29 cellular contexts compared by ENCODE assay signal in genomic region chr12:18415227-18415626, GRCh38.
"Had no signal": no experiment of that assay in that cellular context is flagged by ENCODE, and none has a peak within 500 bp of the region (broad histone marks: within the 10 kb centered on the region; RNA-seq: fewer than 3 reads in every experiment).

No MANE protein-coding gene starts in this region.

- H3K4me1 Mint-ChIP-seq: activated B cell treated with CpG ODN at 0.5 μM for 24 hours; central memory CD8-positive, alpha-beta T cell; stimulated activated naive B cell treated with anti-CD40 and anti-IgM and Interleukin-4, amounts not matched to agents 10 μg/mL and 1 μg/mL and 100 μg/mL, for 72 hours had no signal

- H3K36me3 ChIP-seq: breast epithelium, colonic mucosa, heart left ventricle, left lung, neutrophil, ovary, sigmoid colon, stomach, thyroid gland, upper lobe of left lung, vagina had no signal

- H3K4me1 ChIP-seq: breast epithelium, colonic mucosa, heart left ventricle, left lung, sigmoid colon, stomach, thyroid gland, upper lobe of left lung had no signal

- H3K9me3 ChIP-seq: breast epithelium, colonic mucosa, heart left ventricle, left lung, mucosa of descending colon, neutrophil, ovary, sigmoid colon, stomach, thyroid gland, upper lobe of left lung, vagina had no signal

- ATAC-seq: activated naive CD4-positive, alpha-beta T cell treated with anti-CD3 and anti-CD28 coated beads, Interleukin-2, amount 50 U/mL, for 72 hours; activated T-cell treated with anti-CD3 and anti-CD28 coated beads, Interleukin-2, amount 50 U/mL, for 72 hours; heart left ventricle; left lung; mucosa of descending colon; natural killer cell treated with Interleukin-12 subunit alpha and Interleukin-12 subunit beta and Interleukin-15 and Interleukin-18, amount 100 ng/mL, for 72 hours; stimulated activated naive B cell treated with anti-CD40 and anti-IgM and Interleukin-4, amounts not matched to agents 10 μg/mL and 1 μg/mL and 100 μg/mL, for 72 hours had no signal

- H3K4me3 ChIP-seq: breast epithelium, colonic mucosa, heart left ventricle, left lung, lung, mucosa of descending colon, ovary, sigmoid colon, stomach, thyroid gland, upper lobe of left lung, vagina had no signal

- H3K36me3 Mint-ChIP-seq: activated naive CD4-positive, alpha-beta T cell treated with anti-CD3 and anti-CD28 coated beads, Interleukin-2, amount 50 U/mL, for 72 hours; natural killer cell treated with Interleukin-12 subunit alpha and Interleukin-12 subunit beta and Interleukin-15 and Interleukin-18, amount 100 ng/mL, for 72 hours; stimulated activated naive B cell treated with anti-CD40 and anti-IgM and Interleukin-4, amounts not matched to agents 10 μg/mL and 1 μg/mL and 100 μg/mL, for 72 hours had no signal

- H3K9me3 Mint-ChIP-seq: stimulated activated naive B cell treated with anti-CD40 and anti-IgM and Interleukin-4, amounts not matched to agents 10 μg/mL and 1 μg/mL and 100 μg/mL, for 72 hours had no signal

- H3K4me3 Mint-ChIP-seq: activated B cell treated with CpG ODN at 0.5 μM for 24 hours; activated T-cell treated with anti-CD3 and anti-CD28 coated beads, Interleukin-2, amount 50 U/mL, for 72 hours; central memory CD8-positive, alpha-beta T cell; natural killer cell treated with Interleukin-12 subunit alpha and Interleukin-12 subunit beta and Interleukin-15 and Interleukin-18, amount 100 ng/mL, for 72 hours; stimulated activated naive B cell treated with anti-CD40 and anti-IgM and Interleukin-4, amounts not matched to agents 10 μg/mL and 1 μg/mL and 100 μg/mL, for 72 hours; T-helper 2 cell treated with Interferon-gamma antibody and Interleukin-4, amounts not matched to agents 5 μg/mL and 100 μg/mL, for 36 hours had no signal

- H3K27me3 ChIP-seq: breast epithelium, colonic mucosa, heart left ventricle, left lung, neutrophil, ovary, sigmoid colon, stomach, thyroid gland, upper lobe of left lung, vagina had no signal

- H3K27me3 Mint-ChIP-seq: activated B cell treated with CpG ODN at 0.5 μM for 24 hours; central memory CD8-positive, alpha-beta T cell; natural killer cell treated with Interleukin-12 subunit alpha and Interleukin-12 subunit beta and Interleukin-15 and Interleukin-18, amount 100 ng/mL, for 72 hours; progenitor cell of endocrine pancreas; stimulated activated naive B cell treated with anti-CD40 and anti-IgM and Interleukin-4, amounts not matched to agents 10 μg/mL and 1 μg/mL and 100 μg/mL, for 72 hours had no signal

- H3K27ac Mint-ChIP-seq: activated B cell treated with CpG ODN at 0.5 μM for 24 hours; activated naive CD4-positive, alpha-beta T cell treated with anti-CD3 and anti-CD28 coated beads, Interleukin-2, amount 50 U/mL, for 72 hours; activated T-cell treated with anti-CD3 and anti-CD28 coated beads, Interleukin-2, amount 50 U/mL, for 72 hours; natural killer cell treated with Interleukin-12 subunit alpha and Interleukin-12 subunit beta and Interleukin-15 and Interleukin-18, amount 100 ng/mL, for 72 hours; progenitor cell of endocrine pancreas; stimulated activated naive B cell treated with anti-CD40 and anti-IgM and Interleukin-4, amounts not matched to agents 10 μg/mL and 1 μg/mL and 100 μg/mL, for 72 hours; T-helper 2 cell treated with Interferon-gamma antibody and Interleukin-4, amounts not matched to agents 5 μg/mL and 100 μg/mL, for 36 hours had no signal

- H3K27ac ChIP-seq: breast epithelium, colonic mucosa, heart left ventricle, left lung, neutrophil, ovary, sigmoid colon, stomach, thyroid gland, upper lobe of left lung, vagina had no signal

- DNase-seq: activated B cell treated with CpG ODN at 0.5 μM for 24 hours; activated CD4-positive, alpha-beta T cell treated with anti-CD3 and anti-CD28 coated beads, Interleukin-2, amount 50 U/mL, for 4 hours; activated naive CD4-positive, alpha-beta T cell; activated T-cell treated with anti-CD3 and anti-CD28 coated beads for 4 hours; activated T-cell treated with anti-CD3 and anti-CD28 coated beads, Interleukin-2, amount 50 U/mL, for 72 hours; colonic mucosa; effector CD8-positive, alpha-beta T cell; heart left ventricle; hypothalamus; left lung; mucosa of descending colon; ovary; sigmoid colon; stimulated activated CD4-positive, alpha-beta T cell treated with anti-CD3 and anti-CD28 coated beads, Interleukin-15, amount 100 ng/mL, for 24 hours; stimulated activated CD4-positive, alpha-beta T cell treated with anti-CD3 and anti-CD28 coated beads, Interleukin-2, amount 100 ng/mL, for 24 hours; stimulated activated naive B cell treated with anti-CD40 and anti-IgM and Interleukin-4, amounts not matched to agents 10 μg/mL and 1 μg/mL and 100 μg/mL, for 72 hours; stomach; T-helper 1 cell; thyroid gland; upper lobe of left lung had no signal
